ENCODE assay signal across 1 cellular context in genomic region chr20:13423472-13424173, GRCh38.
A peak's percentile ranks its signal among the peaks of the same experiment; 100 is the strongest.
TF ChIP-seq lines count a peak whose summit lies in the region.

No MANE protein-coding gene starts in this region.

TF ChIP-seq in HepG2, 621 proteins besides CTCF, POLR2A, EP300 and RAD21 (continued from another document and continues in another):
- peak; percentile 82 for TF ChIP-seq ARID5B (CRISPR knock-in tag; IDR thresholded peaks at IDR 0.05)
- TF ChIP-seq RERE (CRISPR knock-in tag; IDR thresholded peaks at IDR 0.05; ENCODE audit: low read depth), result peak; percentile 20; the same call in 1 of the 2 replicates
- TF ChIP-seq ZNF792 (CRISPR knock-in tag; IDR thresholded peaks at IDR 0.05), result no peak
- no peak for TF ChIP-seq ZBTB21 (CRISPR knock-in tag; IDR thresholded peaks at IDR 0.05)
- TF ChIP-seq CEBPG (CRISPR knock-in tag; IDR thresholded peaks at IDR 0.05), result peak; percentile 37
- TF ChIP-seq ARID4A (CRISPR knock-in tag; IDR thresholded peaks at IDR 0.05; ENCODE audit: borderline replicate concordance), result no peak
- TF ChIP-seq EHMT2 (IDR thresholded peaks at IDR 0.05; ENCODE audit: borderline replicate concordance, low read depth, low read length), result peak; percentile 58; the same call in 1 of the 2 replicates
- TF ChIP-seq MBNL3 (CRISPR knock-in tag; conservative IDR thresholded peaks at IDR 0.05), result no peak
- peak; percentile 23; the same call in 1 of the 2 replicates for TF ChIP-seq FOXO1 (CRISPR knock-in tag; IDR thresholded peaks at IDR 0.05)
- no peak for TF ChIP-seq ZSCAN21 (CRISPR knock-in tag; IDR thresholded peaks at IDR 0.05; ENCODE audit: borderline replicate concordance)
- peak; percentile 51; the same call in 1 of the 2 replicates for TF ChIP-seq CREM (IDR thresholded peaks at IDR 0.05)
- no peak for TF ChIP-seq CREM (CRISPR knock-in tag; IDR thresholded peaks at IDR 0.05)
- peak; percentile 80; the same call in 1 of the 2 replicates for TF ChIP-seq NFIC (IDR thresholded peaks at IDR 0.05; ENCODE audit: low read length)
- no peak for TF ChIP-seq SKIL (CRISPR knock-in tag; IDR thresholded peaks at IDR 0.05; ENCODE audit: borderline replicate concordance)
- TF ChIP-seq FOXP4 (CRISPR knock-in tag; IDR thresholded peaks at IDR 0.05), result peak; percentile 72
- peak; percentile 93; the same call in 1 of the 2 replicates for TF ChIP-seq CHD4 (IDR thresholded peaks at IDR 0.05; ENCODE audit: borderline replicate concordance, low read length)
- no peak; the same call in 1 of the 2 replicates for TF ChIP-seq MEF2D (CRISPR knock-in tag; IDR thresholded peaks at IDR 0.05)
- TF ChIP-seq SOX5 (CRISPR knock-in tag; IDR thresholded peaks at IDR 0.05; ENCODE audit: borderline replicate concordance), result peak; percentile 54; the same call in 1 of the 2 replicates
- 0 out of 2 replicates have a peak, but pooled peaks have one; percentile 30 for TF ChIP-seq ZKSCAN8 (CRISPR knock-in tag; IDR thresholded peaks at IDR 0.05; ENCODE audit: borderline replicate concordance)
- TF ChIP-seq ZFP1 (CRISPR knock-in tag; IDR thresholded peaks at IDR 0.05), result no peak
- TF ChIP-seq HDAC1 (CRISPR knock-in tag; IDR thresholded peaks at IDR 0.05), result peak; percentile 56; the same call in 1 of the 2 replicates
- TF ChIP-seq ZFP37 (CRISPR knock-in tag; IDR thresholded peaks at IDR 0.05; ENCODE audit: borderline replicate concordance), result no peak
- no peak for TF ChIP-seq ZNF75D (CRISPR knock-in tag; IDR thresholded peaks at IDR 0.05; ENCODE audit: borderline replicate concordance)
- peak; percentile 97 for TF ChIP-seq PAXIP1 (CRISPR knock-in tag; conservative IDR thresholded peaks at IDR 0.05)
- TF ChIP-seq NFRKB (IDR thresholded peaks at IDR 0.05), result no peak
- no peak for TF ChIP-seq ZNF576 (CRISPR knock-in tag; IDR thresholded peaks at IDR 0.05)
- TF ChIP-seq MXI1 (IDR thresholded peaks at IDR 0.05; ENCODE audit: borderline replicate concordance, low read depth, low read length), result no peak
- peak in 1 of 2 experiments; percentile 50; a peak in 2 of 4 replicates for TF ChIP-seq NR2F1 (CRISPR knock-in tag; IDR thresholded peaks at IDR 0.05)
- TF ChIP-seq SAP130 (CRISPR knock-in tag; IDR thresholded peaks at IDR 0.05; ENCODE audit: low read depth), result peak; percentile 51
- peak; percentile 65; the same call in 1 of the 2 replicates for TF ChIP-seq ZNF362 (CRISPR knock-in tag; IDR thresholded peaks at IDR 0.05; ENCODE audit: borderline replicate concordance)
- TF ChIP-seq TP53 (CRISPR knock-in tag; conservative IDR thresholded peaks at IDR 0.05), result no peak
- TF ChIP-seq MXD3 (CRISPR knock-in tag; IDR thresholded peaks at IDR 0.05), result no peak
